13 cellular contexts compared by ENCODE assay signal in the genomic region with DNA sequence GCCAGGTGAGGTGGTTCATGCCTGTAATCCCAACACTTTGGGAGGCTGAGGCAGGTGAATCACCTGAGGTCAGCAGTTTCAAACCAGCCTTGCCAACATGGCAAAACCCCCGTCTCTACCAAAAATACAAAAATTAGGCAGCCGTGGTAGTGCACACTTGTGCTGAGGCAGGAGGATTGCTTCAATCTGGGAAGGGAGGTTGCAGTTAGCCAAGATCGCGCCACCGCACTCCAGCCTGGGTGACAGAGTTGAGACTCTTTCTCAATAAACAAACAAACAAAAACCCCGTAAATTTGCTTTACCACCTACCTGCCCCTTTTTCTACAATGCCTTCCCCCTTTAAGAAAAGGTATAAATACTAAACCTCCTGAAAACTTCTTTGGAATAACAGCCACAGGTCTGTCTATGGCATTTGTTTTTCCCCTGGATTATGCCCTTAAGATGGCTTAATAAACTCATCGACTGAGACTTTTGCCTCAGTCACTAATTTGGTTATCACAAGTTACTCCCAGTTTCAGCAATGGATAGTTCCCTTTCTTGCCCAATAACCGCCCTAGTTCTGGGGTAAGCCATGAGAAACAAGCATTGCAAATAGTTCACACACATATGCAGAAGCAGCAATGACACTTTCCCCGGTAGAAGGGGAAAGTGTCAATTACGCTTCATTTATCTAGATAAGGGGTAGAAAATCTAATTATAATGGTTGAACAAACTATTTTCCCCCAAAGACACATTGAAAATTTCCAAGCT. TPM values are rescaled to one million over a fixed set of nuclear protein-coding genes. Genes with fewer than 3 reads are reported as not detected.
DNase-seq lines count a peak whose midpoint lies in the region; ATAC-seq and TF ChIP-seq lines count a peak whose summit lies in the region.
"Had no signal": no experiment of that assay in that cellular context is flagged by ENCODE, and none has a peak within 500 bp of the region (broad histone marks: within the 10 kb centered on the region; RNA-seq: fewer than 3 reads in every experiment).

No MANE protein-coding gene starts in this region.

- H3K36me3 Mint-ChIP-seq in Caco-2 (ENCODE audit: insufficient read depth, unreplicated experiment): peaks cover 22% of the 10 kb centered on the region

- CTCF ChIA-PET in Caco-2 (lab: Charles Lee) (interaction anchor here (1.4 kb wide), 1 partner anchor 152 kb away, joined by 3 read pairs; no protein-coding TSS in a partner anchor), GM10248 (lab: Yijun Ruan, JAX) (interaction anchor here (1.1 to 1.5 kb wide), 4 partner anchors 14 to 73 kb away, joined by 3 to 4 read pairs (median 4); no protein-coding TSS in a partner anchor)

- peak overlapping the region in 1 of 59 donors; percentile 5 for H3K27ac ChIP-seq in dorsolateral prefrontal cortex

- H3K4me3 ChIP-seq in Caco-2 (ENCODE audit: low read depth, low read length) (no peak overlapping the region), fibroblast of pulmonary artery (replicated peaks; ENCODE audit: low read depth, low read length) (no peak overlapping the region), dorsolateral prefrontal cortex (no peak overlapping the region)

- no peaks in the 10 kb centered on the region for H3K27me3 Mint-ChIP-seq in Caco-2 (ENCODE audit: insufficient read depth, unreplicated experiment)
- H3K27me3 Mint-ChIP-seq: progenitor cell of endocrine pancreas had no signal

- no TSS peak for BruUV-seq in Caco-2 (replicated peaks; lab: Mats Ljungman, UMichigan)

- H3K27ac Mint-ChIP-seq in Caco-2 (ENCODE audit: unreplicated experiment): peak overlapping the region; percentile 44

- H3K27me3 ChIP-seq in Caco-2 (replicated peaks; ENCODE audit: control insufficient read depth, insufficient read depth, low read length) (no peaks in the 10 kb centered on the region), dorsolateral prefrontal cortex (peaks cover 0 to 26% (median 0%) of the 10 kb centered on the region in 45 donors)

- no peaks in the 10 kb centered on the region for H3K9me3 ChIP-seq in Caco-2

- ATAC-seq in GM19452 (IDR thresholded peaks at IDR 0.05; ENCODE audit: unreplicated experiment): no peak

- H3K9me3 Mint-ChIP-seq in Caco-2 (ENCODE audit: unreplicated experiment): no peaks in the 10 kb centered on the region

- H3K4me3 Mint-ChIP-seq in Caco-2 (ENCODE audit: unreplicated experiment): no peak overlapping the region

- intact Hi-C loops in Caco-2 (cut with micrococcal nuclease; ENCODE audit: unreplicated experiment) (no loop called here), dorsolateral prefrontal cortex (cut with DNase I) (no loop called here)

- peaks cover 2% of the 10 kb centered on the region; the same call in 1 of the 2 replicates for H3K36me3 ChIP-seq in Caco-2 (ENCODE audit: control insufficient read depth, insufficient read depth, low read length)

- DNase-seq in Caco-2 (no peak), SIG-M5 (lab: John Stamatoyannopoulos, UW) (peak; percentile 1), fibroblast of pulmonary artery (ENCODE audit: low read depth) (peak; percentile 49), renal cortical epithelial cell (ENCODE audit: low read depth) (peak; percentile 31), HT-29 (ENCODE audit: low spot score) (no peak), GM10248 (ENCODE audit: extremely low spot score) (no peak), dorsolateral prefrontal cortex (no peak)
- DNase-seq: activated CD4-positive, alpha-beta T cell treated with anti-CD3 and anti-CD28 coated beads for 48 hours; activated naive CD4-positive, alpha-beta T cell treated with Interleukin-2 at 50 U/mL for 16 hours; Calu3; SHP77 treated with DMSO at 0.1 percent for 48 hours had no signal

- peaks cover 26% of the 10 kb centered on the region for H3K4me1 Mint-ChIP-seq in Caco-2 (ENCODE audit: low read depth, unreplicated experiment)

- peaks cover 15% of the 10 kb centered on the region for H3K4me1 ChIP-seq in Caco-2

- POLR2A ChIA-PET in Caco-2 (lab: Charles Lee): interaction anchor here (0.6 kb wide), 1 partner anchor 318 kb away, joined by 3 read pairs; no protein-coding TSS in a partner anchor
- POLR2A ChIA-PET in GM10248 (lab: Yijun Ruan, JAX): no interaction called here

- no peak for TF ChIP-seq CTCF in Caco-2 (IDR thresholded peaks at IDR 0.05; ENCODE audit: insufficient read depth in 1 of 2, low read depth in 1 of 2, low read length in 1 of 2, severe bottlenecking in 1 of 2, unreplicated experiment in 1 of 2)
- TF ChIP-seq CTCF in fibroblast of pulmonary artery (IDR thresholded peaks at IDR 0.05; ENCODE audit: low read length, missing control alignments): no peak
- TF ChIP-seq CTCF in GM10248 (IDR thresholded peaks at IDR 0.05; ENCODE audit: control extremely low read depth, extremely low read depth, low read depth, missing control alignments): no peak
- no peak for TF ChIP-seq CTCF in dorsolateral prefrontal cortex (IDR thresholded peaks at IDR 0.05 in 54 of 56, conservative IDR thresholded peaks at IDR 0.05 in 2 of 56; ENCODE audit: low read depth in 1 of 56, partially characterized antibody in 56 of 56)

RNA-seq across cellular contexts. Expression of a gene that starts 52.8 kb away (rescaled TPM):
- total RNA-seq in Caco-2 (2022) (54.4 and 70.1 TPM in 2 replicates), renal cortical epithelial cell (61.0 and 202 TPM in 2 replicates), dorsolateral prefrontal cortex (10 to 100 TPM in 43 of 120 experiments, 1 to 10 TPM in 77; 2.4 to 33.0 (median 7.8) TPM)
- total RNA-seq in HT-29 (2014; rRNA removed; shearing (Covaris generic)): 5.7 and 6.0 TPM in 2 replicates

Comparison
In these comparisons a context has a peak if more than half of its experiments do, and no peak if none do; other contexts are left out.
1. DNase-seq: peak in SIG-M5 (single experiment), fibroblast of pulmonary artery (single experiment) and renal cortical epithelial cell (single experiment); none in Caco-2 (0 of 2), HT-29 (single experiment), GM10248 (single experiment) and dorsolateral prefrontal cortex (0 of 10).